Comparison of ENCODE assay signal across 19 cellular contexts in genomic region chr5:172180936-172181335, GRCh38. TPM values are rescaled to one million over a fixed set of nuclear protein-coding genes. Genes with fewer than 3 reads are reported as not detected.
DNase-seq lines count a peak whose midpoint lies in the region; ATAC-seq and TF ChIP-seq lines count a peak whose summit lies in the region.
"Had no signal": no experiment of that assay in that cellular context is flagged by ENCODE, and none has a peak within 500 bp of the region (broad histone marks: within the 10 kb centered on the region; RNA-seq: fewer than 3 reads in every experiment).

No MANE protein-coding gene starts in this region.

- DNase-seq in CD14-positive monocyte (ENCODE audit: low spot score) (no peak), naive B cell (no peak), ascending aorta (ENCODE audit: low spot score in 2 of 2) (no peak), NCI-H128 (lab: John Stamatoyannopoulos, UW; ENCODE audit: unreplicated experiment) (no peak), kidney glomerular epithelial cell (lab: John Stamatoyannopoulos, UW) (no peak), activated gamma-delta T cell (lab: John Stamatoyannopoulos, UW) (no peak)
- no peak for DNase-seq in activated naive CD8-positive, alpha-beta T cell treated with anti-CD3 and anti-CD28 coated beads for 36 hours
- DNase-seq: activated CD4-positive, alpha-beta T cell treated with anti-CD3 and anti-CD28 coated beads, Interleukin-2, amount 50 U/mL, for 4 hours; adrenal gland; MV-4-11; NCI-H2227 treated with DMSO at 0.1 percent for 48 hours; pancreas; PC-3; SW 1271; upper lobe of left lung had no signal

- no peak overlapping the region for H2AFZ ChIP-seq in OCI-LY1 (ENCODE audit: low read length)

- H3K9me3 ChIP-seq in OCI-LY1 (ENCODE audit: low read length) (no peaks in the 10 kb centered on the region), ascending aorta (no peaks in the 10 kb centered on the region)
- H3K9me3 ChIP-seq: adrenal gland, pancreas, upper lobe of left lung had no signal

- 0 out of 2 replicates have a peak, but pooled peaks cover 2% of the 10 kb centered on the region for H3F3A ChIP-seq in OCI-LY1 (ENCODE audit: insufficient read depth, low read length)

- H3K4me1 ChIP-seq in OCI-LY1 (ENCODE audit: insufficient read depth, low read length, severe bottlenecking), result peaks cover 53% of the 10 kb centered on the region
- H3K4me1 ChIP-seq in ascending aorta, result no peaks in the 10 kb centered on the region
- H3K4me1 ChIP-seq: pancreas had no signal

- H3K9ac ChIP-seq in OCI-LY1 (ENCODE audit: low read length), result no peak overlapping the region

- intact Hi-C loops in CD14-positive monocyte (cut with micrococcal nuclease) (no loop called here), ascending aorta (cut with DNase I) (loop anchor here (10.0 kb wide), 2 partner anchors 274 to 766 kb away; partner anchors contain the start of genes FGF18 and SH3PXD2B)

- H3K27me3 ChIP-seq in OCI-LY1 (ENCODE audit: insufficient read depth, low read length), result no peaks in the 10 kb centered on the region
- H3K27me3 ChIP-seq in ascending aorta, result no peaks in the 10 kb centered on the region
- H3K27me3 ChIP-seq: adrenal gland, pancreas, upper lobe of left lung had no signal

- peaks cover 20% of the 10 kb centered on the region; the same call in 1 of the 2 replicates for H3K36me3 ChIP-seq in OCI-LY1 (ENCODE audit: insufficient read depth, low read length)
- H3K36me3 ChIP-seq in ascending aorta, result no peaks in the 10 kb centered on the region
- H3K36me3 ChIP-seq: adrenal gland, pancreas, upper lobe of left lung had no signal

- H3K4me3 Mint-ChIP-seq in CD14-positive monocyte (peak overlapping the region; percentile 31 to 48), naive B cell (peak overlapping the region in 6 of 8 donors; percentile 21 to 92 (median 70))
- peak overlapping the region; percentile 83 for H3K4me3 Mint-ChIP-seq in activated naive CD8-positive, alpha-beta T cell treated with anti-CD3 and anti-CD28 coated beads for 36 hours
- H3K4me3 Mint-ChIP-seq: mesothelial cell of epicardium had no signal

- H3K27ac Mint-ChIP-seq in CD14-positive monocyte (peak overlapping the region in 6 of 7 donors; percentile 50 to 98 (median 97)), naive B cell (peak overlapping the region; percentile 91 to 99 (median 95))
- peak overlapping the region; percentile 92 for H3K27ac Mint-ChIP-seq in activated naive CD8-positive, alpha-beta T cell treated with anti-CD3 and anti-CD28 coated beads for 36 hours
- H3K27ac Mint-ChIP-seq: mesothelial cell of epicardium had no signal

- peaks cover 32% of the 10 kb centered on the region for H3K79me2 ChIP-seq in OCI-LY1 (ENCODE audit: insufficient read depth, low read length)

- no peaks in the 10 kb centered on the region for H4K20me1 ChIP-seq in OCI-LY1 (ENCODE audit: insufficient read depth, low read length)

- H3K9me2 ChIP-seq in OCI-LY1 (ENCODE audit: low read depth, low read length), result no peaks in the 10 kb centered on the region

- peaks cover 0 to 4% (median 0%) of the 10 kb centered on the region in 3 donors for H3K27me3 Mint-ChIP-seq in CD14-positive monocyte (ENCODE audit: low read depth in 3 of 3)
- no peaks in the 10 kb centered on the region for H3K27me3 Mint-ChIP-seq in activated naive CD8-positive, alpha-beta T cell treated with anti-CD3 and anti-CD28 coated beads for 36 hours
- H3K27me3 Mint-ChIP-seq in naive B cell, result no peaks in the 10 kb centered on the region

- no peaks in the 10 kb centered on the region for H3K9me3 Mint-ChIP-seq in CD14-positive monocyte
- H3K9me3 Mint-ChIP-seq in activated naive CD8-positive, alpha-beta T cell treated with anti-CD3 and anti-CD28 coated beads for 36 hours, result no peaks in the 10 kb centered on the region
- H3K9me3 Mint-ChIP-seq in naive B cell, result no peaks in the 10 kb centered on the region

- ATAC-seq in naive B cell (ENCODE audit: low read depth in 2 of 2), result no peak
- ATAC-seq: pancreas, PC-3 had no signal

- no peak for TF ChIP-seq CTCF in CD14-positive monocyte (IDR thresholded peaks at IDR 0.05)
- no peak for TF ChIP-seq CTCF in OCI-LY1 (IDR thresholded peaks at IDR 0.05; ENCODE audit: low read length)
- TF ChIP-seq CTCF in ascending aorta (IDR thresholded peaks at IDR 0.05), result no peak

- H3K4me1 Mint-ChIP-seq in CD14-positive monocyte (peaks cover 94% of the 10 kb centered on the region), naive B cell (peaks cover 54 to 94% (median 84%) of the 10 kb centered on the region in 3 donors)
- peaks cover 85% of the 10 kb centered on the region for H3K4me1 Mint-ChIP-seq in activated naive CD8-positive, alpha-beta T cell treated with anti-CD3 and anti-CD28 coated beads for 36 hours

- H3K4me3 ChIP-seq in OCI-LY1 (ENCODE audit: low read depth, low read length, poor library complexity, severe bottlenecking), result no peak overlapping the region
- H3K4me3 ChIP-seq in ascending aorta, result no peak overlapping the region
- H3K4me3 ChIP-seq: adrenal gland, coronary artery, pancreas, upper lobe of left lung had no signal

- H3K27ac ChIP-seq in OCI-LY1 (ENCODE audit: low read depth, low read length, poor library complexity, severe bottlenecking), result peak overlapping the region; percentile 35
- no peak overlapping the region for H3K27ac ChIP-seq in ascending aorta
- H3K27ac ChIP-seq: adrenal gland, coronary artery, pancreas had no signal

- no peak overlapping the region for H3K4me2 ChIP-seq in OCI-LY1 (ENCODE audit: low read length)

- H3K36me3 Mint-ChIP-seq in CD14-positive monocyte (peaks cover 54 to 77% of the 10 kb centered on the region in 2 donors), naive B cell (no peaks in the 10 kb centered on the region)
- peaks cover 69% of the 10 kb centered on the region for H3K36me3 Mint-ChIP-seq in activated naive CD8-positive, alpha-beta T cell treated with anti-CD3 and anti-CD28 coated beads for 36 hours

RNA-seq across cellular contexts. Expression of gene STK10, which starts 7.1 kb away (rescaled TPM):
- polyA plus RNA-seq in CD14-positive monocyte (10 to 100 TPM; 21.5 to 47.4 TPM), naive B cell (ENCODE audit: low read depth in 6 of 6) (10 to 100 TPM; 12.2 to 73.3 (median 36.3) TPM)
- 10 to 100 TPM; 83.7 to 93.2 TPM for total RNA-seq in activated naive CD8-positive, alpha-beta T cell treated with anti-CD3 and anti-CD28 coated beads for 36 hours
- 18.4 TPM for total RNA-seq in ascending aorta

RNA-seq across cellular contexts. Expression of gene EFCAB9, which starts 13.0 kb away (rescaled TPM):
- polyA plus RNA-seq in CD14-positive monocyte (not detected), naive B cell (ENCODE audit: low read depth in 6 of 6) (not detected)
- total RNA-seq in activated naive CD8-positive, alpha-beta T cell treated with anti-CD3 and anti-CD28 coated beads for 36 hours, result not detected
- not detected for total RNA-seq in ascending aorta
- total RNA-seq: adrenal gland, HT-29, mesothelial cell of epicardium, pancreas, PC-3, upper lobe of left lung had no signal
- polyA plus RNA-seq: adrenal gland, pancreas had no signal
